ENCODE assay signal across 8 cellular contexts in the genomic region with DNA sequence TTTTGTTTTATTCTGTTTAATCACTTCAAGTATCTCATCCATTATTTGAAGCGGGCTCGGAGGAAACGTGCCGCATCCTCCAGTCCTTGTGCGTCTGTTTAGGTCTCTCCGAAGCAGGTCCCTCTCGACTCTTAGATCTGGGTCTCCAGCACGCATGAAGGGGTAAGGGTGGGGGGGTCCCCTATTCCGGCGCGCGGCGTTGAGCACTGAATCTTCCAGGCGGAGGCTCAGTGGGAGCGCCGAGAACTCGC. TPM values are rescaled to one million over a fixed set of nuclear protein-coding genes. Genes with fewer than 3 reads are reported as not detected.
DNase-seq lines count a peak whose midpoint lies in the region; ATAC-seq, FAIRE-seq and TF ChIP-seq lines count a peak whose summit lies in the region.

No MANE protein-coding gene starts in this region.

- intact Hi-C loops in activated CD4-positive, alpha-beta memory T cell treated with anti-CD3 and anti-CD28 coated beads for 36 hours (cut with micrococcal nuclease): no loop called here
- intact Hi-C loops in spleen (cut with DNase I; ENCODE audit: low total_unique reads): no loop called here

- peaks cover 0 to 60% (median 48%) of the 10 kb centered on the region in 7 donors for H3K27me3 ChIP-seq in spleen (replicated peaks in 1 of 7)

- peaks cover 17% of the 10 kb centered on the region for H3K4me1 Mint-ChIP-seq in activated CD4-positive, alpha-beta memory T cell treated with anti-CD3 and anti-CD28 coated beads for 36 hours (ENCODE audit: low read depth)

- H3K27ac ChIP-seq in spleen: no peak overlapping the region

- peak overlapping the region; percentile 55 for H3K4me3 Mint-ChIP-seq in activated CD4-positive, alpha-beta memory T cell treated with anti-CD3 and anti-CD28 coated beads for 36 hours

- FAIRE-seq in GM12892 (lab: Jason Lieb, UNC): no peak

- TF ChIP-seq CTCF in GM20000 (IDR thresholded peaks at IDR 0.05; ENCODE audit: extremely low read depth, missing control alignments): no peak
- TF ChIP-seq CTCF in spleen (IDR thresholded peaks at IDR 0.05 in 8 of 11, conservative IDR thresholded peaks at IDR 0.05 in 3 of 11): no peak

- H3K27me3 Mint-ChIP-seq in activated CD4-positive, alpha-beta memory T cell treated with anti-CD3 and anti-CD28 coated beads for 36 hours: peaks cover 58% of the 10 kb centered on the region

- 0 to 5% (median 2%) methylated on average over 17 of the region's 17 CpGs for WGBS in spleen, 5 donors

- peaks cover 0 to 29% (median 24%) of the 10 kb centered on the region in 8 donors for H3K9me3 ChIP-seq in spleen

- DNase-seq in GM20000 (ENCODE audit: low spot score): peak; percentile 17
- DNase-seq in activated CD4-positive, alpha-beta memory T cell treated with anti-CD3 and anti-CD28 coated beads for 36 hours: no peak
- DNase-seq in spleen: no peak
- DNase-seq in stimulated activated naive CD4-positive, alpha-beta T cell treated with Interleukin-2 at 50 U/mL for 16 hours (lab: John Stamatoyannopoulos, UW): no peak
- DNase-seq in GM12892 (ENCODE audit: insufficient read length): no peak
- no peak for DNase-seq in NCI-H187 (lab: John Stamatoyannopoulos, UW)

- H3K27ac Mint-ChIP-seq in activated CD4-positive, alpha-beta memory T cell treated with anti-CD3 and anti-CD28 coated beads for 36 hours: no peak overlapping the region

- ATAC-seq in GM18861 (IDR thresholded peaks at IDR 0.05; ENCODE audit: unreplicated experiment): no peak

- TF ChIP-seq POLR2A in spleen (IDR thresholded peaks at IDR 0.05) (no peak), GM12892 (IDR thresholded peaks at IDR 0.05; ENCODE audit: low read depth, low read length) (no peak)

- peaks cover 2% of the 10 kb centered on the region for H3K36me3 Mint-ChIP-seq in activated CD4-positive, alpha-beta memory T cell treated with anti-CD3 and anti-CD28 coated beads for 36 hours

- no peaks in the 10 kb centered on the region for H3K36me3 ChIP-seq in spleen

- POLR2A ChIA-PET in activated CD4-positive, alpha-beta memory T cell treated with anti-CD3 and anti-CD28 coated beads for 36 hours (lab: Charles Lee): no interaction called here

- peak overlapping the region; percentile 58 for H3K4me3 ChIP-seq in iPS-11a (ENCODE audit: low read depth, low read length)
- H3K4me3 ChIP-seq in spleen: peak overlapping the region in 7 of 8 donors; percentile 28 to 63 (median 34)

- peaks cover 19 to 29% (median 25%) of the 10 kb centered on the region in 6 donors for H3K4me1 ChIP-seq in spleen

- peaks cover 24% of the 10 kb centered on the region for H3K9me3 Mint-ChIP-seq in activated CD4-positive, alpha-beta memory T cell treated with anti-CD3 and anti-CD28 coated beads for 36 hours

- CTCF ChIA-PET in activated CD4-positive, alpha-beta memory T cell treated with anti-CD3 and anti-CD28 coated beads for 36 hours (lab: Charles Lee): no interaction called here

RNA-seq across cellular contexts. Expression of gene LGR5, which starts 0.3 kb away (rescaled TPM):
- total RNA-seq in activated CD4-positive, alpha-beta memory T cell treated with anti-CD3 and anti-CD28 coated beads for 36 hours: not detected
- not detected for total RNA-seq in spleen
- polyA plus RNA-seq in spleen: under 1 TPM; 0.02 to 0.19 (median 0.02) TPM
- not detected for polyA plus RNA-seq in GM12892 (2012; ENCODE audit: missing spikeins)
